In the genomic region with DNA sequence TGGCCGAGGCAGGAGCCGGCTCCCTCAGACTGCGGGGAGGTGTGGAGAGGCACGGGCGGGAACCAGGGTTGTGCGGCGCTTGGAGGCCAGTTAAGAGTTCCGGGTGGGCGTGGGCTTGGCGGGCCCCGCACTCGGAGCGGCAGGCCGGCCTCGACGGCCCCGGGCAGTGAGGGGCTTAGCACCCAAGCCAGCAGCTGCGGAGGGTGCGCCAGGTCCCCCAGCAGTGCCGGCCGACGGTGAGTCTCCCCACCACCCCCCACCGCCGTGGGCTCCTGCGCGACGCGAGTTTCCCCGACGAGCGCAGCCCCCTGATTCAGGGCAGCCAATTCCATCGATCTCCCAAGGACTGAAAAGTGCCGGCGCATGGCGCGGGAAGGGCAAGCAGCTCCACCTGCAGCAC, we compare ENCODE assay signal across 26 cellular contexts.
"Had no signal": no experiment of that assay in that cellular context is flagged by ENCODE, and none has a peak within 500 bp of the region (broad histone marks: within the 10 kb centered on the region; RNA-seq: fewer than 3 reads in every experiment).

No MANE protein-coding gene starts in this region.

- FAIRE-seq: urothelium cell line had no signal

- DNase-seq: stimulated activated CD4-positive, alpha-beta T cell treated with anti-CD3 and anti-CD28 coated beads, Interleukin-2, amount 100 ng/mL, for 48 hours; stimulated activated CD4-positive, alpha-beta T cell treated with anti-CD3 and anti-CD28 coated beads, Interleukin-4, amount 100 ng/mL, for 1 hour; stimulated activated CD4-positive, alpha-beta T cell treated with anti-CD3 and anti-CD28 coated beads, Interleukin-4, amount 100 ng/mL, for 24 hours; stimulated activated CD4-positive, alpha-beta T cell treated with anti-CD3 and anti-CD28 coated beads, Interleukin-4, amount 100 ng/mL, for 4 hours; stimulated activated CD8-positive, alpha-beta memory T cell treated with anti-CD3 and anti-CD28 coated beads, Interleukin-4, amount 100 ng/mL, for 48 hours; stimulated activated naive B cell treated with anti-CD40 and anti-IgM and Interleukin-4, amounts not matched to agents 10 μg/mL and 1 μg/mL and 100 μg/mL, for 72 hours; stimulated activated naive CD4-positive, alpha-beta T cell; stimulated activated naive CD4-positive, alpha-beta T cell treated with Interleukin-2 at 50 U/mL for 16 hours; stimulated activated naive CD8-positive, alpha-beta T cell treated with anti-CD3 and anti-CD28 coated beads, Interleukin-15, amount 100 ng/mL, for 72 hours; stimulated activated naive CD8-positive, alpha-beta T cell treated with anti-CD3 and anti-CD28 coated beads, Interleukin-15, Interleukin-2, amounts not matched to agents 100 U/mL and 50 U/mL, for 24 hours; stomach; substantia nigra; thyroid gland; tibial artery; transverse colon; trophoblast cell; upper lobe of right lung; uterus had no signal

- H3K27ac ChIP-seq: stomach, suprapubic skin, thoracic aorta, thyroid gland, tibial artery, tibial nerve, transverse colon, upper lobe of left lung, upper lobe of right lung, uterus, vagina had no signal

- H3K27me3 ChIP-seq: stomach, suprapubic skin, thyroid gland, tibial artery, tibial nerve, transverse colon, upper lobe of left lung, upper lobe of right lung, uterus, vagina had no signal

- H3K36me3 ChIP-seq: stomach, suprapubic skin, thoracic aorta, thyroid gland, tibial artery, tibial nerve, transverse colon, upper lobe of left lung, upper lobe of right lung, uterus, vagina had no signal

- H3K4me3 ChIP-seq: stomach, suprapubic skin, thoracic aorta, thyroid gland, tibial artery, tibial nerve, transverse colon, upper lobe of left lung, upper lobe of right lung, uterus, vagina had no signal

- H3K9me3 ChIP-seq: suprapubic skin, thoracic aorta, thyroid gland, tibial nerve, transverse colon, upper lobe of right lung, uterus, vagina had no signal

- ATAC-seq: stimulated activated effector memory CD8-positive, alpha-beta T cell treated with anti-CD3 and anti-CD28 coated beads, Interleukin-12 subunit alpha, Interleukin-12 subunit beta, amount 100 ng/mL, for 72 hours; stimulated activated memory B cell treated with anti-CD40 and anti-IgM and Interleukin-4, amounts not matched to agents 10 μg/mL and 1 μg/mL and 100 μg/mL, for 72 hours; stimulated activated naive B cell treated with anti-CD40 and anti-IgM and Interleukin-4, amounts not matched to agents 10 μg/mL and 1 μg/mL and 100 μg/mL, for 72 hours; stimulated activated naive CD8-positive, alpha-beta T cell treated with anti-CD3 and anti-CD28 coated beads, Interleukin-15, amount 100 ng/mL, for 72 hours; stimulated activated naive CD8-positive, alpha-beta T cell treated with anti-CD3 and anti-CD28 coated beads, Interleukin-15, Interleukin-2, amounts not matched to agents 100 U/mL and 50 U/mL, for 24 hours; upper lobe of right lung had no signal

- H3K4me1 ChIP-seq: stomach, suprapubic skin, tibial artery, tibial nerve, transverse colon, upper lobe of left lung, upper lobe of right lung, uterus, vagina had no signal
